Comparison of ENCODE assay signal across 8 cellular contexts in genomic region chr1:25904942-25905679, GRCh38. TPM values are rescaled to one million over a fixed set of nuclear protein-coding genes. Genes with fewer than 3 reads are reported as not detected.
A peak's percentile ranks its signal among the peaks of the same experiment; 100 is the strongest.
DNase-seq lines count a peak whose midpoint lies in the region; ATAC-seq, FAIRE-seq and TF ChIP-seq lines count a peak whose summit lies in the region.

No MANE protein-coding gene starts in this region.

- 2% methylated on average over 19 of the region's 34 CpGs for WGBS in suprapubic skin

- no peaks in the 10 kb centered on the region for H3K9me3 ChIP-seq in SK-N-MC (ENCODE audit: low read depth, low read length)
- no peaks in the 10 kb centered on the region for H3K9me3 ChIP-seq in suprapubic skin

- peak; percentile 80 for ATAC-seq in HG02571 (IDR thresholded peaks at IDR 0.05; ENCODE audit: unreplicated experiment)

- peak; percentile 80 for FAIRE-seq in G401.6 (lab: Jason Lieb, UNC)

- H3K36me3 ChIP-seq in SK-N-MC (ENCODE audit: insufficient read depth, low read length) (peaks cover 52% of the 10 kb centered on the region), suprapubic skin (no peaks in the 10 kb centered on the region)

- no peak for TF ChIP-seq POLR2A in suprapubic skin (IDR thresholded peaks at IDR 0.05)

- DNase-seq in NCI-H1092 (lab: John Stamatoyannopoulos, UW) (peak; percentile 97), SK-N-MC (ENCODE audit: low read depth, low spot score) (peak; percentile 59), globus pallidus (ENCODE audit: low spot score) (peak; percentile 97), occipital lobe (lab: John Stamatoyannopoulos, UW) (peak; percentile 92), suprapubic skin (ENCODE audit: low spot score in 2 of 2) (peak; percentile 96 to 98)
- peak; percentile 91 for DNase-seq in activated naive CD4-positive, alpha-beta T cell treated with anti-CD3 and anti-CD28 coated beads, Interleukin-2, amount 50 U/mL, for 16 hours

- TF ChIP-seq CTCF in suprapubic skin (IDR thresholded peaks at IDR 0.05): peak in 1 of 2 donors; percentile 4

- H3K4me3 ChIP-seq in SK-N-MC (peak overlapping the region; percentile 99), suprapubic skin (peak overlapping the region; percentile 55)

- no peaks in the 10 kb centered on the region for H3K27me3 ChIP-seq in suprapubic skin

- peak overlapping the region; percentile 98 for H3K9ac ChIP-seq in SK-N-MC (ENCODE audit: insufficient read length)

- H3K27ac ChIP-seq in SK-N-MC (peak overlapping the region; percentile 90), suprapubic skin (peak overlapping the region; percentile 49)

- TF ChIP-seq EP300 in suprapubic skin (IDR thresholded peaks at IDR 0.05): no peak

- H3K4me1 ChIP-seq in suprapubic skin: peaks cover 34% of the 10 kb centered on the region

RNA-seq across cellular contexts. Expression of gene STMN1, which starts 1.1 kb away (rescaled TPM):
- total RNA-seq in occipital lobe (706 TPM), suprapubic skin (10 to 100 TPM; 21.8 to 33.6 (median 28.1) TPM)

RNA-seq across cellular contexts. Expression of gene PAQR7, which starts 29.6 kb away (rescaled TPM):
- total RNA-seq in occipital lobe (8.1 TPM), suprapubic skin (10 to 100 TPM; 14.3 to 20.9 (median 16.6) TPM)

RNA-seq across cellular contexts. Expression of gene AUNIP, which starts 45.9 kb away (rescaled TPM):
- total RNA-seq in occipital lobe (1.7 TPM), suprapubic skin (under 1 TPM in 3 of 4 donors, not detected in 1; 0.26 to 0.89 (median 0.49) TPM)

Comparison
In these comparisons a context has a peak if more than half of its experiments do, and no peak if none do; other contexts are left out.
1. Peak in every context shown above with its lines: DNase-seq, ATAC-seq, H3K4me3 ChIP-seq and H3K27ac ChIP-seq.
2. RNA of gene STMN1, which starts 1.1 kb away (total RNA-seq): 706 TPM in occipital lobe (single experiment); 21.8 to 33.6 TPM in suprapubic skin; every median in the first group is over 10 times any median in the second.